ENCODE assay signal across 1 cellular context in the genomic region with DNA sequence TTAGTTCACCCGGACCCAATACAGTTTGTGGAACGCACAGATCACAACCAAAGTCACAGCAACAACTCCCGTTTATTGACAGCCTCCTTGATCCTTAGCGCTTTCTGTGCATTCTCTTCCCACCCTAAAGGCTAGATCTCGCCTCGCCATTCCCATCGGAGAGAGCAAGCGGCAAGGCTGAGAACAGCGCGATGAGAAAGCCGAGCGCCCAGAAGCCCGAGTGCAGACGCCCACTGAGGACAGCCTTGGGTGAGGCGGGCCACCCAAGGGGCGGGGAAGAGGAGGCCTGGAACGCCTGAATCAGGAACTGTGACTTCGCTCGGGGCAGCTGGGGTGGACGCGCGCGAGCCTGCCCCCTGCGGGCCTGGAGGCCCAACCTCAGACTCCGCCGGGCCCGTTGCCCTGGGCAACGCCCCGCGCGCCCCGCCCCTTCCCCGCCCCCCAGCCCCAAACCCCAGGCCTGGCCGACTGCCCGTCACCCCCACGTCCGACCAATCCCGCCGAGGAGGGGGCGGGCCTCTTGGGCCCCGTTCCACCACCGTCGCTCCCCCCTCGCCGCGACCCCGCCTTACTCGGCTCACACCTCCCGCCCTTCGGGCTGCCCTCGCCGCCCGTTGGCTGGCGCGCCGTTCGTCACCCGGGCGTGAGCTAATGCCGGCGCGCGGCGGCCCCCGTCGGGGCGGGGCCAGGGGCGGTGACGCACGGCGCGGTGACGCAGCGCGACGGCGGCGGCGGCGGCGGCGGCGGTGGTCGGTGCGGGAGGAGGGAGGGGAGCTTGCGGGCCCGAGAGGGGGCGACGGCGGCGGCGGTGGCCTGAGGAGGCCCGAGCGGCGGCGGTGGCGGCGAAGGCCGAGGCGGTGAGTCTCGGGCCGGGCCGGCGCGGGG.
TF ChIP-seq lines count a peak whose summit lies in the region.

A gene with protein sequence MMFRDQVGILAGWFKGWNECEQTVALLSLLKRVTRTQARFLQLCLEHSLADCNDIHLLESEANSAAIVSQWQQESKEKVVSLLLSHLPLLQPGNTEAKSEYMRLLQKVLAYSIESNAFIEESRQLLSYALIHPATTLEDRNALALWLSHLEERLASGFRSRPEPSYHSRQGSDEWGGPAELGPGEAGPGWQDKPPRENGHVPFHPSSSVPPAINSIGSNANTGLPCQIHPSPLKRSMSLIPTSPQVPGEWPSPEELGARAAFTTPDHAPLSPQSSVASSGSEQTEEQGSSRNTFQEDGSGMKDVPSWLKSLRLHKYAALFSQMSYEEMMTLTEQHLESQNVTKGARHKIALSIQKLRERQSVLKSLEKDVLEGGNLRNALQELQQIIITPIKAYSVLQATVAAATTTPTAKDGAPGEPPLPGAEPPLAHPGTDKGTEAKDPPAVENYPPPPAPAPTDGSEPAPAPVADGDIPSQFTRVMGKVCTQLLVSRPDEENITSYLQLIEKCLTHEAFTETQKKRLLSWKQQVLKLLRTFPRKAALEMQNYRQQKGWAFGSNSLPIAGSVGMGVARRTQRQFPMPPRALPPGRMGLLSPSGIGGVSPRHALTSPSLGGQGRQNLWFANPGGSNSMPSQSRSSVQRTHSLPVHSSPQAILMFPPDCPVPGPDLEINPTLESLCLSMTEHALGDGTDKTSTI (plus strand): TSS at position 702 of the 885 bp plus-strand sequence. CDS start 14,473 bp downstream, outside the sequence.

TF ChIP-seq in K562, 482 proteins besides CTCF, POLR2A, EP300 and RAD21 (continued from another document and continues in another):
- TF ChIP-seq, protein P1, sequence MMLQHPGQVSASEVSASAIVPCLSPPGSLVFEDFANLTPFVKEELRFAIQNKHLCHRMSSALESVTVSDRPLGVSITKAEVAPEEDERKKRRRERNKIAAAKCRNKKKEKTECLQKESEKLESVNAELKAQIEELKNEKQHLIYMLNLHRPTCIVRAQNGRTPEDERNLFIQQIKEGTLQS (IDR thresholded peaks at IDR 0.05): no peak
- TF ChIP-seq, protein P1 (CRISPR knock-in tag; conservative IDR thresholded peaks at IDR 0.05): peak; percentile 35; the same call in 1 of the 2 replicates
- no peak for TF ChIP-seq PTBP1 (IDR thresholded peaks at IDR 0.05; ENCODE audit: low read depth, low read length)
- TF ChIP-seq ZNF561 (CRISPR knock-in tag; conservative IDR thresholded peaks at IDR 0.05): no peak
- no peak for TF ChIP-seq DNMT1 (IDR thresholded peaks at IDR 0.05)
- TF ChIP-seq POLR2H (tag; IDR thresholded peaks at IDR 0.05; ENCODE audit: low read depth): 0 out of 2 replicates have a peak, but pooled peaks have one; percentile 22
- no peak for TF ChIP-seq RAD51 (IDR thresholded peaks at IDR 0.05; ENCODE audit: borderline replicate concordance, low read depth)
- no peak for TF ChIP-seq MEIS2 (IDR thresholded peaks at IDR 0.05; ENCODE audit: partially characterized antibody)
- TF ChIP-seq CTBP1 (IDR thresholded peaks at IDR 0.05; ENCODE audit: borderline replicate concordance): peak; percentile 84
- peak; percentile 59; the same call in 1 of the 2 replicates for TF ChIP-seq ESRRA (IDR thresholded peaks at IDR 0.05; ENCODE audit: borderline replicate concordance, low read depth)
- TF ChIP-seq, protein P2, sequence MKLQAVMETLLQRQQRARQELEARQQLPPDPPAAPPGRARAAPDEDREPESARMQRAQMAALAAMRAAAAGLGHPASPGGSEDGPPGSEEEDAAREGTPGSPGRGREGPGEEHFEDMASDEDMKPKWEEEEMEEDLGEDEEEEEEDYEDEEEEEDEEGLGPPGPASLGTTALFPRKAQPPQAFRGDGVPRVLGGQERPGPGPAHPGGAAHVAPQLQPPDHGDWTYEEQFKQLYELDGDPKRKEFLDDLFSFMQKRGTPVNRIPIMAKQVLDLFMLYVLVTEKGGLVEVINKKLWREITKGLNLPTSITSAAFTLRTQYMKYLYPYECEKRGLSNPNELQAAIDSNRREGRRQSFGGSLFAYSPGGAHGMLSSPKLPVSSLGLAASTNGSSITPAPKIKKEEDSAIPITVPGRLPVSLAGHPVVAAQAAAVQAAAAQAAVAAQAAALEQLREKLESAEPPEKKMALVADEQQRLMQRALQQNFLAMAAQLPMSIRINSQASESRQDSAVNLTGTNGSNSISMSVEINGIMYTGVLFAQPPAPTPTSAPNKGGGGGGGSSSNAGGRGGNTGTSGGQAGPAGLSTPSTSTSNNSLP (IDR thresholded peaks at IDR 0.05; ENCODE audit: borderline replicate concordance, low read depth, low read length): peak; percentile 16; the same call in 1 of the 2 replicates
- TF ChIP-seq KLF13 (tag; IDR thresholded peaks at IDR 0.05; ENCODE audit: borderline replicate concordance, low read depth): peak; percentile 88
- TF ChIP-seq SAFB2 (IDR thresholded peaks at IDR 0.05; ENCODE audit: borderline replicate concordance, low read depth, low read length, severe bottlenecking): no peak
- TF ChIP-seq, protein P3, sequence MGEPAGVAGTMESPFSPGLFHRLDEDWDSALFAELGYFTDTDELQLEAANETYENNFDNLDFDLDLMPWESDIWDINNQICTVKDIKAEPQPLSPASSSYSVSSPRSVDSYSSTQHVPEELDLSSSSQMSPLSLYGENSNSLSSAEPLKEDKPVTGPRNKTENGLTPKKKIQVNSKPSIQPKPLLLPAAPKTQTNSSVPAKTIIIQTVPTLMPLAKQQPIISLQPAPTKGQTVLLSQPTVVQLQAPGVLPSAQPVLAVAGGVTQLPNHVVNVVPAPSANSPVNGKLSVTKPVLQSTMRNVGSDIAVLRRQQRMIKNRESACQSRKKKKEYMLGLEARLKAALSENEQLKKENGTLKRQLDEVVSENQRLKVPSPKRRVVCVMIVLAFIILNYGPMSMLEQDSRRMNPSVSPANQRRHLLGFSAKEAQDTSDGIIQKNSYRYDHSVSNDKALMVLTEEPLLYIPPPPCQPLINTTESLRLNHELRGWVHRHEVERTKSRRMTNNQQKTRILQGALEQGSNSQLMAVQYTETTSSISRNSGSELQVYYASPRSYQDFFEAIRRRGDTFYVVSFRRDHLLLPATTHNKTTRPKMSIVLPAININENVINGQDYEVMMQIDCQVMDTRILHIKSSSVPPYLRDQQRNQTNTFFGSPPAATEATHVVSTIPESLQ (CRISPR knock-in tag; IDR thresholded peaks at IDR 0.05): no peak
- TF ChIP-seq NCOA6 (IDR thresholded peaks at IDR 0.05): no peak
- TF ChIP-seq ZNF444 (CRISPR knock-in tag; IDR thresholded peaks at IDR 0.05): no peak
- TF ChIP-seq, protein P4, sequence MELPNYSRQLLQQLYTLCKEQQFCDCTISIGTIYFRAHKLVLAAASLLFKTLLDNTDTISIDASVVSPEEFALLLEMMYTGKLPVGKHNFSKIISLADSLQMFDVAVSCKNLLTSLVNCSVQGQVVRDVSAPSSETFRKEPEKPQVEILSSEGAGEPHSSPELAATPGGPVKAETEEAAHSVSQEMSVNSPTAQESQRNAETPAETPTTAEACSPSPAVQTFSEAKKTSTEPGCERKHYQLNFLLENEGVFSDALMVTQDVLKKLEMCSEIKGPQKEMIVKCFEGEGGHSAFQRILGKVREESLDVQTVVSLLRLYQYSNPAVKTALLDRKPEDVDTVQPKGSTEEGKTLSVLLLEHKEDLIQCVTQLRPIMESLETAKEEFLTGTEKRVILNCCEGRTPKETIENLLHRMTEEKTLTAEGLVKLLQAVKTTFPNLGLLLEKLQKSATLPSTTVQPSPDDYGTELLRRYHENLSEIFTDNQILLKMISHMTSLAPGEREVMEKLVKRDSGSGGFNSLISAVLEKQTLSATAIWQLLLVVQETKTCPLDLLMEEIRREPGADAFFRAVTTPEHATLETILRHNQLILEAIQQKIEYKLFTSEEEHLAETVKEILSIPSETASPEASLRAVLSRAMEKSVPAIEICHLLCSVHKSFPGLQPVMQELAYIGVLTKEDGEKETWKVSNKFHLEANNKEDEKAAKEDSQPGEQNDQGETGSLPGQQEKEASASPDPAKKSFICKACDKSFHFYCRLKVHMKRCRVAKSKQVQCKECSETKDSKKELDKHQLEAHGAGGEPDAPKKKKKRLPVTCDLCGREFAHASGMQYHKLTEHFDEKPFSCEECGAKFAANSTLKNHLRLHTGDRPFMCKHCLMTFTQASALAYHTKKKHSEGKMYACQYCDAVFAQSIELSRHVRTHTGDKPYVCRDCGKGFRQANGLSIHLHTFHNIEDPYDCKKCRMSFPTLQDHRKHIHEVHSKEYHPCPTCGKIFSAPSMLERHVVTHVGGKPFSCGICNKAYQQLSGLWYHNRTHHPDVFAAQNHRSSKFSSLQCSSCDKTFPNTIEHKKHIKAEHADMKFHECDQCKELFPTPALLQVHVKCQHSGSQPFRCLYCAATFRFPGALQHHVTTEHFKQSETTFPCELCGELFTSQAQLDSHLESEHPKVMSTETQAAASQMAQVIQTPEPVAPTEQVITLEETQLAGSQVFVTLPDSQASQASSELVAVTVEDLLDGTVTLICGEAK (IDR thresholded peaks at IDR 0.05): peak; percentile 80
- TF ChIP-seq, protein P4 (CRISPR knock-in tag; IDR thresholded peaks at IDR 0.05): no peak
- TF ChIP-seq RUNX1 (IDR thresholded peaks at IDR 0.05; ENCODE audit: low read depth): no peak
- TF ChIP-seq, protein P5, sequence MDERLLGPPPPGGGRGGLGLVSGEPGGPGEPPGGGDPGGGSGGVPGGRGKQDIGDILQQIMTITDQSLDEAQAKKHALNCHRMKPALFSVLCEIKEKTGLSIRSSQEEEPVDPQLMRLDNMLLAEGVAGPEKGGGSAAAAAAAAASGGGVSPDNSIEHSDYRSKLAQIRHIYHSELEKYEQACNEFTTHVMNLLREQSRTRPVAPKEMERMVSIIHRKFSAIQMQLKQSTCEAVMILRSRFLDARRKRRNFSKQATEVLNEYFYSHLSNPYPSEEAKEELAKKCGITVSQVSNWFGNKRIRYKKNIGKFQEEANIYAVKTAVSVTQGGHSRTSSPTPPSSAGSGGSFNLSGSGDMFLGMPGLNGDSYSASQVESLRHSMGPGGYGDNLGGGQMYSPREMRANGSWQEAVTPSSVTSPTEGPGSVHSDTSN (CRISPR knock-in tag; IDR thresholded peaks at IDR 0.05; ENCODE audit: low read depth): no peak
- TF ChIP-seq, protein P5 (tag; conservative IDR thresholded peaks at IDR 0.05; ENCODE audit: low read depth): no peak
- no peak for TF ChIP-seq CEBPG (CRISPR knock-in tag; IDR thresholded peaks at IDR 0.05)
- no peak for TF ChIP-seq CEBPG (tag; conservative IDR thresholded peaks at IDR 0.05 in 1 of 2, IDR thresholded peaks at IDR 0.05 in 1 of 2)
- peak; percentile 76; the same call in 1 of the 2 replicates for TF ChIP-seq ATF7 (IDR thresholded peaks at IDR 0.05)
- TF ChIP-seq SETDB1 (IDR thresholded peaks at IDR 0.05; ENCODE audit: low read length): no peak
- TF ChIP-seq MYBL2 (IDR thresholded peaks at IDR 0.05; ENCODE audit: low read depth): no peak
- TF ChIP-seq MYBL2 (CRISPR knock-in tag; IDR thresholded peaks at IDR 0.05; ENCODE audit: borderline replicate concordance): no peak
- TF ChIP-seq POLR3G (IDR thresholded peaks at IDR 0.05; ENCODE audit: extremely low read depth, insufficient read length, insufficient replicate concordance): no peak
- TF ChIP-seq HIVEP1 (CRISPR knock-in tag; IDR thresholded peaks at IDR 0.05): no peak
- TF ChIP-seq HLTF (IDR thresholded peaks at IDR 0.05): 0 out of 2 replicates have a peak, but pooled peaks have one; percentile 5
